21 cellular contexts compared by ENCODE assay signal in genomic region chr2:112019510-112019909, GRCh38. TPM values are rescaled to one million over a fixed set of nuclear protein-coding genes. Genes with fewer than 3 reads are reported as not detected.
DNase-seq lines count a peak whose midpoint lies in the region; ATAC-seq and TF ChIP-seq lines count a peak whose summit lies in the region.
"Had no signal": no experiment of that assay in that cellular context is flagged by ENCODE, and none has a peak within 500 bp of the region (broad histone marks: within the 10 kb centered on the region; RNA-seq: fewer than 3 reads in every experiment).

No MANE protein-coding gene starts in this region.

- H3K36me3 ChIP-seq in RWPE2 (ENCODE audit: low read depth) (no peaks in the 10 kb centered on the region), mesodermal cell (ENCODE audit: control insufficient read depth, insufficient read depth, low read length) (peaks cover 19% of the 10 kb centered on the region)
- H3K36me3 ChIP-seq: MG63, Peyer's patch had no signal

- H3K9me3 ChIP-seq in RWPE2 (ENCODE audit: severe bottlenecking) (no peaks in the 10 kb centered on the region), mesodermal cell (ENCODE audit: control insufficient read depth, low read length) (no peaks in the 10 kb centered on the region)
- H3K9me3 ChIP-seq: MG63, Peyer's patch had no signal

- DNase-seq in RWPE2 (ENCODE audit: low spot score) (no peak), epithelial cell of esophagus (ENCODE audit: low read depth) (peak; percentile 37), C1 segment of cervical spinal cord (lab: John Stamatoyannopoulos, UW) (no peak), D341Med (ENCODE audit: low spot score) (no peak), HuH-7 (ENCODE audit: low spot score) (no peak)
- DNase-seq: ACHN, DMS153, HFFc6, IMR-90, Karpas-422, MG63, NCI-H1048, NCI-H1436 treated with DMSO at 0.1 percent for 48 hours, NCI-H2029, NCI-H526, Peyer's patch, Right ventricle myocardium superior, SW 1271 had no signal

- H3K4me1 ChIP-seq in RWPE2 (ENCODE audit: insufficient read depth, poor library complexity, severe bottlenecking) (peaks cover 8% of the 10 kb centered on the region), mesodermal cell (ENCODE audit: control insufficient read depth, insufficient read depth, low read length, poor library complexity, severe bottlenecking) (no peaks in the 10 kb centered on the region)

- H3K27ac ChIP-seq in RWPE2 (ENCODE audit: poor library complexity, severe bottlenecking) (no peak overlapping the region), mesodermal cell (ENCODE audit: low read depth, low read length, severe bottlenecking) (peak overlapping the region; percentile 16)

- H3K4me3 ChIP-seq in RWPE2 (ENCODE audit: severe bottlenecking), result no peak overlapping the region
- H3K4me3 ChIP-seq in epithelial cell of esophagus (ENCODE audit: low read length), result no peak overlapping the region
- no peak overlapping the region for H3K4me3 ChIP-seq in mesodermal cell (ENCODE audit: extremely low read depth, insufficient read depth, low read length, poor library complexity, severe bottlenecking)
- H3K4me3 ChIP-seq: GM12878, MG63, Peyer's patch had no signal

- ATAC-seq in RWPE2 (ENCODE audit: low read depth) (peak; percentile 46; the same call in 1 of the 3 replicates), GM19455 (IDR thresholded peaks at IDR 0.05; ENCODE audit: unreplicated experiment) (no peak)
- ATAC-seq: GM12878 had no signal

- H3K27me3 ChIP-seq in RWPE2 (ENCODE audit: insufficient read depth, poor library complexity, severe bottlenecking), result no peaks in the 10 kb centered on the region
- H3K27me3 ChIP-seq: Peyer's patch had no signal

- 77 to 89% methylated on average over 4 to 5 of the region's 6 CpGs for WGBS in mesodermal cell (ENCODE audit: insufficient coverage in 2 of 2), 2 experiments

- TF ChIP-seq CTCF in RWPE2 (IDR thresholded peaks at IDR 0.05; ENCODE audit: poor library complexity, severe bottlenecking) (no peak), epithelial cell of esophagus (IDR thresholded peaks at IDR 0.05; ENCODE audit: insufficient read depth, low read depth, low read length, missing control alignments) (no peak)

RNA-seq across cellular contexts. Expression of gene TMEM87B, which starts 35.6 kb away (rescaled TPM):
- polyA plus RNA-seq in mesodermal cell (2013, experiment 1 of 2), result 41.9 TPM
- polyA plus RNA-seq in mesodermal cell (2013, experiment 2 of 2), result 40.2 TPM
